In the genomic region with DNA sequence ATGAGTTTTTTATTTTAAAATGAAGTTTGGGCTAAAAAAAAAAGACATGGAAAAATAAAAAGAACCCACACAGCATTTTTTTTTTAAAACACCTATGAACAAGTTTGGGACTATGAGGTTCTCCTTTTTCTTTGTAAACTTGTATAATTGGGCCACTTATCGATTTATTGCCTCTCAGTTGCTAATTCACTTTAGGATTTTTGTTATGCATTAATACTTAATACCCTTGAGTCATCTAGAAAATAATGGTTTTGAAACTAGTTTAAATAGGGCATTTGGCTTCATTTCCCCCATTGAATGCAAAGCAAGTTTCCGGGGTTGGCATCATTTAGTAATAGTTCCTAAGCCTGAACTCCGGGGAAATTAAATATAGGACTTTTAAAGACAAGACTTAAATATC, we compare ENCODE assay signal across 23 cellular contexts.
"Had no signal": no experiment of that assay in that cellular context is flagged by ENCODE, and none has a peak within 500 bp of the region (broad histone marks: within the 10 kb centered on the region; RNA-seq: fewer than 3 reads in every experiment).

No MANE protein-coding gene starts in this region.

- ATAC-seq: natural killer cell; right cardiac atrium; sciatic nerve; stimulated activated effector memory CD8-positive, alpha-beta T cell treated with anti-CD3 and anti-CD28 coated beads, Interleukin-12 subunit alpha, Interleukin-12 subunit beta, amount 100 ng/mL, for 72 hours had no signal

- H3K4me1 ChIP-seq: left ventricle myocardium inferior, prostate gland, spleen, suprapubic skin, vagina had no signal

- H3K9me3 ChIP-seq: left ventricle myocardium inferior, neutrophil, ovary, prostate gland, spleen, suprapubic skin, tibial nerve, vagina had no signal

- H3K4me3 ChIP-seq: hepatocyte, left ventricle myocardium inferior, lung, neural progenitor cell, ovary, prostate gland, skin epidermis, spleen, suprapubic skin, tibial nerve, vagina had no signal

- H3K4me2 ChIP-seq: hepatocyte, neural progenitor cell had no signal

- H3K27me3 ChIP-seq: hepatocyte, neural progenitor cell, neutrophil, ovary, spleen, suprapubic skin, tibial nerve, vagina had no signal

- DNase-seq: islet precursor cell; left ventricle myocardium inferior; naive B cell; natural killer cell; nephron progenitor cell; occipital lobe; ovary; retina; right cardiac atrium; spleen; stimulated activated CD4-positive, alpha-beta T cell treated with anti-CD3 and anti-CD28 coated beads, Interleukin-4, amount 100 ng/mL, for 24 hours; stimulated activated naive CD4-positive, alpha-beta T cell had no signal

- H3K9ac ChIP-seq: neural progenitor cell had no signal

- H3K36me3 ChIP-seq: neural progenitor cell, ovary, prostate gland had no signal

- H3K27ac ChIP-seq: hepatocyte, left ventricle myocardium inferior, neural progenitor cell, neutrophil, ovary, prostate gland, skin epidermis, spleen, suprapubic skin, tibial nerve, vagina had no signal

- H2AFZ ChIP-seq: hepatocyte, neural progenitor cell had no signal
